ENCODE assay signal across 16 cellular contexts in the genomic region with DNA sequence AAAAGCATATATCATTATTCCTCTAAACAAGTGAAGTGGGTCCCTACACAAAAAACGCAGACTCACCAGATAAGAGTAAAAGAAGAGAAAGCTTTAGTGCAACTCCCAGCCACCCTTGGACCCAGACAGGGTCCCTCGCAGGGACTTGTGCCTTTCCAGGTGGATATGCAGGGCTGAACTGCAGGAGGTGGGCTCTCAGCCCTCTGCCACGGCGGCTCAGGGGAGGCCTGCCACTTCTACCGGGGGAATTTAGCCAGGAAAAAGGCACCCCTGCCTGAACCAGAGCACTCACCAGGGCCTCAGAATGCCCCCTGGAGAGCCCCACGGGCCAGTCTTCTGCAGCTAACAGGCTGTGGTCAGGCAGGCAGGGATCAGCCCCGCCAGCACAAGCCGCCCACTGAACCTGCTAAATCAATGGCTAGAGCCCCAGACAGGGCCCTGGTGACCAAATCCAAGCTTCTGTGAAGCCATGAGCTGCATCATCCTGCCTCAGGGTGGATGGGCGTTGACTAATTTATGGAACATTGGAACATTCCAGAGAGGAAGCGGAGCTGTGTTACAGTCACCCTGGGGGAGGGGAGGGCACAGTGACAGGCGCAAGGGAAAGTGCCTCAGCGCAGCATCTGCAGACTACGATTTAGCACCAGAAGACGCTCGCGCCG.
DNase-seq lines count a peak whose midpoint lies in the region; ATAC-seq and TF ChIP-seq lines count a peak whose summit lies in the region.
"Had no signal": no experiment of that assay in that cellular context is flagged by ENCODE, and none has a peak within 500 bp of the region (broad histone marks: within the 10 kb centered on the region; RNA-seq: fewer than 3 reads in every experiment).

No MANE protein-coding gene starts in this region.

- POLR2A ChIA-PET in PC-3 (lab: Charles Lee; ENCODE audit: unreplicated experiment) = interaction anchor here (0.6 kb wide), 1 partner anchor 16 kb away, joined by 3 read pairs; no protein-coding TSS in a partner anchor

- TF ChIP-seq CTCF in PC-3 (conservative IDR thresholded peaks at IDR 0.05; ENCODE audit: low read depth, low read length) (no peak), fibroblast of mammary gland (conservative IDR thresholded peaks at IDR 0.05; ENCODE audit: control insufficient read depth, insufficient read depth, low read depth, low read length) (no peak), osteoblast (IDR thresholded peaks at IDR 0.05; ENCODE audit: extremely low read depth, low read depth, low read length) (no peak), coronary artery (IDR thresholded peaks at IDR 0.05) (no peak)

- H3K4me1 ChIP-seq in PC-3 (ENCODE audit: insufficient read depth, low read length) (peaks cover 16% of the 10 kb centered on the region), osteoblast (ENCODE audit: insufficient read depth, low read length) (peaks cover 15% of the 10 kb centered on the region)
- H3K4me1 ChIP-seq: tibial nerve had no signal

- H3K79me2 ChIP-seq in PC-3 (ENCODE audit: low read length) (no peaks in the 10 kb centered on the region), osteoblast (ENCODE audit: insufficient read depth, low read length) (no peaks in the 10 kb centered on the region)

- H2AFZ ChIP-seq in PC-3 (ENCODE audit: low read length) (no peak overlapping the region), osteoblast (ENCODE audit: low read length) (no peak overlapping the region)

- CTCF ChIA-PET in PC-3 (lab: Charles Lee) = no interaction called here

- H3K9ac ChIP-seq in PC-3 (ENCODE audit: low read length) = no peak overlapping the region

- H3K9me3 ChIP-seq in PC-3 (ENCODE audit: low read length) = no peaks in the 10 kb centered on the region
- H3K9me3 ChIP-seq in osteoblast (ENCODE audit: low read depth, low read length) = no peaks in the 10 kb centered on the region
- H3K9me3 ChIP-seq: neutrophil had no signal

- intact Hi-C loops in PC-3 (cut with micrococcal nuclease) = no loop called here

- H4K20me1 ChIP-seq in PC-3 (ENCODE audit: low read length) = no peaks in the 10 kb centered on the region
- H4K20me1 ChIP-seq in osteoblast (ENCODE audit: insufficient read depth, low read length) = no peaks in the 10 kb centered on the region

- H3K4me2 ChIP-seq in PC-3 (ENCODE audit: low read length) (0 out of 2 replicates have a peak overlapping the region, but pooled peaks have one; percentile 20), osteoblast (ENCODE audit: insufficient read depth, low read length) (no peak overlapping the region)

- no peaks in the 10 kb centered on the region for H3K9me2 ChIP-seq in PC-3 (replicated peaks; ENCODE audit: low read length)

- H3K27me3 ChIP-seq in PC-3 (ENCODE audit: low read length) = no peaks in the 10 kb centered on the region
- no peaks in the 10 kb centered on the region for H3K27me3 ChIP-seq in osteoblast (ENCODE audit: insufficient read depth, low read length)
- H3K27me3 ChIP-seq: neutrophil, tibial nerve had no signal

- H3K36me3 ChIP-seq in PC-3 (ENCODE audit: low read depth, low read length) (no peaks in the 10 kb centered on the region), osteoblast (ENCODE audit: insufficient read depth, low read length) (no peaks in the 10 kb centered on the region)
- H3K36me3 ChIP-seq: neutrophil had no signal

- H3K27ac ChIP-seq in PC-3 (ENCODE audit: low read length) (peak overlapping the region; percentile 39; the same call in 1 of the 2 replicates), osteoblast (ENCODE audit: low read depth, low read length) (no peak overlapping the region), coronary artery (no peak overlapping the region)
- H3K27ac ChIP-seq: HL-60, neutrophil, tibial nerve had no signal

- peak; percentile 81 for ATAC-seq in PC-3
- no peak for ATAC-seq in HG02623 (IDR thresholded peaks at IDR 0.05; ENCODE audit: unreplicated experiment)

- no peaks in the 10 kb centered on the region for H3F3A ChIP-seq in PC-3 (ENCODE audit: low read length, unreplicated experiment)

- DNase-seq in ELR (ENCODE audit: low read depth) = peak; percentile 94
- DNase-seq in PC-3 = peak; percentile 72
- DNase-seq in fibroblast of mammary gland (ENCODE audit: low read depth) = peak; percentile 78
- DNase-seq in osteoblast (ENCODE audit: insufficient read length, low spot score, missing footprints) = peak; percentile 68
- DNase-seq in NCI-H2196 treated with DMSO at 0.1 percent for 48 hours (lab: John Stamatoyannopoulos, UW; ENCODE audit: unreplicated experiment) = no peak
- DNase-seq in coronary artery (ENCODE audit: low spot score) = no peak
- no peak for DNase-seq in GDM1 (lab: John Stamatoyannopoulos, UW)
- DNase-seq: activated T-cell treated with anti-CD3 and anti-CD28 coated beads, Interleukin-2, amount 50 U/mL, for 24 hours; cerebellar nuclear complex; DMS 273 treated with DMSO at 0.1 percent for 48 hours; NCI-H1694 treated with DMSO at 0.1 percent for 48 hours; OCI-M1 had no signal

- H3K4me3 ChIP-seq in PC-3 (ENCODE audit: low read length) (no peak overlapping the region), fibroblast of mammary gland (ENCODE audit: control insufficient read depth, low read depth, low read length) (no peak overlapping the region), osteoblast (ENCODE audit: insufficient read depth, low read length) (no peak overlapping the region), coronary artery (no peak overlapping the region)
- H3K4me3 ChIP-seq: tibial nerve had no signal

- BruUV-seq in PC-3 (replicated peaks; lab: Mats Ljungman, UMichigan) = no TSS peak

Comparison
In these comparisons a context has a peak if more than half of its experiments do, and no peak if none do; other contexts are left out.
1. DNase-seq: peak in ELR (single experiment), PC-3 (single experiment), fibroblast of mammary gland (single experiment) and osteoblast (single experiment); none in NCI-H2196 treated with DMSO at 0.1 percent for 48 hours (single experiment), coronary artery (single experiment) and GDM1 (single experiment).